ENCODE assay signal across 18 cellular contexts in the genomic region with DNA sequence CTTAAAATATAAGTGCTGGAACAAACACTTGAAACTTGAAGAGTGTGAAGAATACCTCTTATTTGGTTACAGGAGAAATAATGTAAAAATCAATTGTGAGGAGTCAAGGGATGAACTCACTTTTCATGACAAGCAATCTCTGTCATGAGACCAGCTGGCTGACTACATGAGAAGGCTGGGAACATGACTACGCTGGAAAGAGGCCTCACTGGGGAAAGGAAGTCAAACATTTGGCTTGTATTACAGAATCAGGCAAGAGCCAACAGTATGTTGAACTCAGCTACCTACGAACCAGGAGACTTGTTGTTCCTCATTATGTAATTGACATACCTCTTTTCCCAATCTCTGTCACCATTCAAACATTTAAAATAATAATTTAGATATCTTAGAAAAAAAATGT. TPM values are rescaled to one million over a fixed set of nuclear protein-coding genes. Genes with fewer than 3 reads are reported as not detected.
DNase-seq lines count a peak whose midpoint lies in the region; ATAC-seq and TF ChIP-seq lines count a peak whose summit lies in the region.
"Had no signal": no experiment of that assay in that cellular context is flagged by ENCODE, and none has a peak within 500 bp of the region (broad histone marks: within the 10 kb centered on the region; RNA-seq: fewer than 3 reads in every experiment).

No MANE protein-coding gene starts in this region.

- no peak for TF ChIP-seq POLR2A in esophagus squamous epithelium (IDR thresholded peaks at IDR 0.05)

- H3K36me3 ChIP-seq in esophagus squamous epithelium, result no peaks in the 10 kb centered on the region
- H3K36me3 ChIP-seq: suprapubic skin had no signal

- H3K9me3 ChIP-seq in esophagus squamous epithelium, result no peaks in the 10 kb centered on the region
- H3K9me3 ChIP-seq: body of pancreas, suprapubic skin had no signal

- no peaks in the 10 kb centered on the region for H3K27me3 ChIP-seq in esophagus squamous epithelium
- H3K27me3 ChIP-seq: body of pancreas, suprapubic skin had no signal

- no peaks in the 10 kb centered on the region for H3K36me3 Mint-ChIP-seq in chondrocyte (ENCODE audit: low read depth)
- H3K36me3 Mint-ChIP-seq: activated naive CD4-positive, alpha-beta T cell treated with anti-CD3 and anti-CD28 coated beads, Interleukin-2, amount 10 ng/mL, durations not matched to agents 7 days and 5 days; memory B cell had no signal

- no peaks in the 10 kb centered on the region for H3K4me1 ChIP-seq in esophagus squamous epithelium
- H3K4me1 ChIP-seq: body of pancreas, suprapubic skin had no signal

- intact Hi-C loops in esophagus squamous epithelium (cut with DNase I), result no loop called here

- no peak for ATAC-seq in HG03457 (IDR thresholded peaks at IDR 0.05; ENCODE audit: unreplicated experiment)
- ATAC-seq: activated CD4-positive, alpha-beta T cell treated with anti-CD3 and anti-CD28 coated beads for 36 hours; body of pancreas had no signal

- no peaks in the 10 kb centered on the region for H3K4me1 Mint-ChIP-seq in chondrocyte (ENCODE audit: low read depth)
- H3K4me1 Mint-ChIP-seq: activated CD4-positive, alpha-beta T cell treated with anti-CD3 and anti-CD28 coated beads for 36 hours; activated naive CD4-positive, alpha-beta T cell treated with anti-CD3 and anti-CD28 coated beads, Interleukin-2, amount 10 ng/mL, durations not matched to agents 7 days and 5 days; memory B cell; nephron progenitor cell had no signal

- H3K27ac ChIP-seq in esophagus squamous epithelium, result no peak overlapping the region
- H3K27ac ChIP-seq: body of pancreas, KMS-11, suprapubic skin had no signal

- H3K4me3 ChIP-seq in fibroblast of the aortic adventitia (ENCODE audit: low read depth, low read length) (no peak overlapping the region), esophagus squamous epithelium (no peak overlapping the region)
- H3K4me3 ChIP-seq: body of pancreas, suprapubic skin had no signal

- TF ChIP-seq CTCF in fibroblast of the aortic adventitia (IDR thresholded peaks at IDR 0.05; ENCODE audit: insufficient read depth, low read length), result no peak
- TF ChIP-seq CTCF in chondrocyte (IDR thresholded peaks at IDR 0.05), result no peak
- TF ChIP-seq CTCF in esophagus squamous epithelium (IDR thresholded peaks at IDR 0.05), result no peak

- WGBS in esophagus squamous epithelium, 2 donors, result 33 to 54% methylated on average over 2 of the region's 2 CpGs

- H3K9me3 Mint-ChIP-seq in chondrocyte (ENCODE audit: low read depth), result peaks cover 3% of the 10 kb centered on the region
- H3K9me3 Mint-ChIP-seq: activated naive CD4-positive, alpha-beta T cell treated with anti-CD3 and anti-CD28 coated beads, Interleukin-2, amount 10 ng/mL, durations not matched to agents 7 days and 5 days; memory B cell; nephron progenitor cell had no signal

- DNase-seq in DMS53 treated with DMSO at 0.1 percent for 48 hours (lab: John Stamatoyannopoulos, UW; ENCODE audit: unreplicated experiment) (peak; percentile 18), NCI-H1105 (lab: John Stamatoyannopoulos, UW) (peak; percentile 57), NCI-H774 (lab: John Stamatoyannopoulos, UW) (peak; percentile 61), fibroblast of the aortic adventitia (ENCODE audit: low read depth) (peak; percentile 26), NK-92 (lab: John Stamatoyannopoulos, UW; ENCODE audit: unreplicated experiment) (no peak), chondrocyte (ENCODE audit: low spot score) (no peak), esophagus squamous epithelium (lab: John Stamatoyannopoulos, UW) (no peak)
- DNase-seq: activated CD4-positive, alpha-beta T cell treated with anti-CD3 and anti-CD28 coated beads for 36 hours; activated naive CD4-positive, alpha-beta T cell treated with anti-CD3 and anti-CD28 coated beads, Interleukin-2, amount 10 ng/mL, durations not matched to agents 7 days and 5 days; body of pancreas; Calu3; nephron progenitor cell; retina; T1000 had no signal

- H3K27me3 Mint-ChIP-seq in chondrocyte (ENCODE audit: low read depth), result peaks cover 13% of the 10 kb centered on the region
- H3K27me3 Mint-ChIP-seq: activated naive CD4-positive, alpha-beta T cell treated with anti-CD3 and anti-CD28 coated beads, Interleukin-2, amount 10 ng/mL, durations not matched to agents 7 days and 5 days had no signal

- H3K27ac Mint-ChIP-seq in chondrocyte (ENCODE audit: unreplicated experiment), result no peak overlapping the region
- H3K27ac Mint-ChIP-seq: activated CD4-positive, alpha-beta T cell treated with anti-CD3 and anti-CD28 coated beads for 36 hours; activated naive CD4-positive, alpha-beta T cell treated with anti-CD3 and anti-CD28 coated beads, Interleukin-2, amount 10 ng/mL, durations not matched to agents 7 days and 5 days; memory B cell; nephron progenitor cell had no signal

- H3K4me3 Mint-ChIP-seq in chondrocyte (ENCODE audit: unreplicated experiment), result no peak overlapping the region
- H3K4me3 Mint-ChIP-seq: activated CD4-positive, alpha-beta T cell treated with anti-CD3 and anti-CD28 coated beads for 36 hours; activated naive CD4-positive, alpha-beta T cell treated with anti-CD3 and anti-CD28 coated beads, Interleukin-2, amount 10 ng/mL, durations not matched to agents 7 days and 5 days; memory B cell; nephron progenitor cell had no signal

RNA-seq across cellular contexts. Expression of a gene that starts 14.4 kb away (rescaled TPM):
- 0.18 and 3.2 TPM in 2 replicates for total RNA-seq in fibroblast of the aortic adventitia (ENCODE audit: low replicate concordance)
- not detected in 3 replicates for total RNA-seq in chondrocyte
- not detected for total RNA-seq in esophagus squamous epithelium

RNA-seq across cellular contexts. Expression of a gene that starts 14.5 kb away (rescaled TPM):
- total RNA-seq in fibroblast of the aortic adventitia (ENCODE audit: low replicate concordance) (6.5 and 20.0 TPM in 2 replicates), chondrocyte (14.6 to 20.0 TPM (median 17.6 TPM) in 3 replicates), esophagus squamous epithelium (10 to 100 TPM in 2 of 4 donors, 1 to 10 TPM in 2; 4.3 to 15.6 (median 8.6) TPM)

Comparison
In these comparisons a context has a peak if more than half of its experiments do, and no peak if none do; other contexts are left out.
1. DNase-seq: peak in DMS53 treated with DMSO at 0.1 percent for 48 hours (single experiment), NCI-H1105 (single experiment), NCI-H774 (single experiment) and fibroblast of the aortic adventitia (single experiment); none in NK-92 (single experiment), chondrocyte (single experiment) and esophagus squamous epithelium (single experiment).